Comparison of ENCODE assay signal across 8 cellular contexts in genomic region chr6:167825759-167826229, GRCh38.
A peak's percentile ranks its signal among the peaks of the same experiment; 100 is the strongest.
DNase-seq lines count a peak whose midpoint lies in the region; ATAC-seq and TF ChIP-seq lines count a peak whose summit lies in the region.

No MANE protein-coding gene starts in this region.

- DNase-seq in activated naive CD4-positive, alpha-beta T cell treated with Interleukin-2 at 50 U/mL for 16 hours, result peak; percentile 41
- no peak for DNase-seq in activated naive CD4-positive, alpha-beta T cell (lab: John Stamatoyannopoulos, UW)
- DNase-seq in NCI-H69 (lab: John Stamatoyannopoulos, UW) (peak; percentile 77), amniotic stem cell (lab: John Stamatoyannopoulos, UW) (peak; percentile 18), hepatic stellate cell (ENCODE audit: low spot score) (peak; percentile 55), retinal pigment epithelial cell (ENCODE audit: low read depth) (no peak), NCI-H128 (lab: John Stamatoyannopoulos, UW; ENCODE audit: unreplicated experiment) (no peak)

- peak; percentile 6 for TF ChIP-seq CTCF in retinal pigment epithelial cell (conservative IDR thresholded peaks at IDR 0.05; ENCODE audit: low read depth, low read length)

- H3K4me3 ChIP-seq in retinal pigment epithelial cell (ENCODE audit: low read length), result peak overlapping the region; percentile 72

- no peak for ATAC-seq in GM21619 (IDR thresholded peaks at IDR 0.05; ENCODE audit: unreplicated experiment)

Comparison
In these comparisons a context has a peak if more than half of its experiments do, and no peak if none do; other contexts are left out.
1. DNase-seq: peak in activated naive CD4-positive, alpha-beta T cell treated with Interleukin-2 at 50 U/mL for 16 hours (single experiment), NCI-H69 (single experiment), amniotic stem cell (single experiment) and hepatic stellate cell (single experiment); none in activated naive CD4-positive, alpha-beta T cell (0 of 4), retinal pigment epithelial cell (single experiment) and NCI-H128 (single experiment).